ENCODE assay signal across 2 cellular contexts in genomic region chr10:114623155-114623554, GRCh38.
TF ChIP-seq lines count a peak whose summit lies in the region.

No MANE protein-coding gene starts in this region.

TF ChIP-seq in A549, 52 proteins besides CTCF, POLR2A, EP300 and RAD21 (continued from another document):
- TF ChIP-seq HDAC2 (IDR thresholded peaks at IDR 0.05) (no peak), MAZ (IDR thresholded peaks at IDR 0.05; ENCODE audit: borderline replicate concordance, low read depth, low read length) (no peak), ATOH8 (CRISPR knock-in tag; IDR thresholded peaks at IDR 0.05; ENCODE audit: low read depth) (no peak), NR3C1 (IDR thresholded peaks at IDR 0.05) (no peak), SREBF2 (IDR thresholded peaks at IDR 0.05) (no peak), FOSL2 (IDR thresholded peaks at IDR 0.05) (no peak), FOSL2 (CRISPR knock-in tag; IDR thresholded peaks at IDR 0.05) (no peak), SMC3 (IDR thresholded peaks at IDR 0.05) (no peak), HOXA7 (CRISPR knock-in tag; IDR thresholded peaks at IDR 0.05) (no peak)

TF ChIP-seq in H1, 55 proteins besides CTCF, POLR2A, EP300 and RAD21 (continued from another document):
- TF ChIP-seq CEBPB (IDR thresholded peaks at IDR 0.05; ENCODE audit: low read depth, low read length) (no peak), TEAD4 (IDR thresholded peaks at IDR 0.05; ENCODE audit: low read depth, low read length) (no peak), SRF (IDR thresholded peaks at IDR 0.05; ENCODE audit: low read depth, low read length) (no peak), SAP30 (IDR thresholded peaks at IDR 0.05; ENCODE audit: insufficient read depth, insufficient replicate concordance, low read length) (no peak), POLR2AphosphoS5 (IDR thresholded peaks at IDR 0.05; ENCODE audit: low read depth, low read length) (no peak), SIN3A (conservative IDR thresholded peaks at IDR 0.05 in 1 of 2, IDR thresholded peaks at IDR 0.05 in 1 of 2; ENCODE audit: low read depth in 1 of 2, low read length in 2 of 2) (no peak), SP2 (IDR thresholded peaks at IDR 0.05; ENCODE audit: low read length) (no peak), SUZ12 (IDR thresholded peaks at IDR 0.05; ENCODE audit: low read length) (no peak), MAFK (IDR thresholded peaks at IDR 0.05; ENCODE audit: low read depth, low read length) (no peak), GABPA (IDR thresholded peaks at IDR 0.05; ENCODE audit: borderline replicate concordance, insufficient read depth, low read length) (no peak), KDM1A (IDR thresholded peaks at IDR 0.05; ENCODE audit: borderline replicate concordance, low read length) (no peak), SIX5 (IDR thresholded peaks at IDR 0.05; ENCODE audit: low read depth, low read length) (no peak), NRF1 (IDR thresholded peaks at IDR 0.05; ENCODE audit: low read depth, low read length) (no peak), SP4 (IDR thresholded peaks at IDR 0.05; ENCODE audit: low read length) (no peak), HDAC2 (IDR thresholded peaks at IDR 0.05; ENCODE audit: borderline replicate concordance in 1 of 2, low read depth in 2 of 2, low read length in 2 of 2) (no peak), BACH1 (IDR thresholded peaks at IDR 0.05; ENCODE audit: low read length) (no peak)
- TF ChIP-seq, protein P1, sequence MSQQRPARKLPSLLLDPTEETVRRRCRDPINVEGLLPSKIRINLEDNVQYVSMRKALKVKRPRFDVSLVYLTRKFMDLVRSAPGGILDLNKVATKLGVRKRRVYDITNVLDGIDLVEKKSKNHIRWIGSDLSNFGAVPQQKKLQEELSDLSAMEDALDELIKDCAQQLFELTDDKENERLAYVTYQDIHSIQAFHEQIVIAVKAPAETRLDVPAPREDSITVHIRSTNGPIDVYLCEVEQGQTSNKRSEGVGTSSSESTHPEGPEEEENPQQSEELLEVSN (IDR thresholded peaks at IDR 0.05), result no peak
